9 cellular contexts compared by ENCODE assay signal in the genomic region with DNA sequence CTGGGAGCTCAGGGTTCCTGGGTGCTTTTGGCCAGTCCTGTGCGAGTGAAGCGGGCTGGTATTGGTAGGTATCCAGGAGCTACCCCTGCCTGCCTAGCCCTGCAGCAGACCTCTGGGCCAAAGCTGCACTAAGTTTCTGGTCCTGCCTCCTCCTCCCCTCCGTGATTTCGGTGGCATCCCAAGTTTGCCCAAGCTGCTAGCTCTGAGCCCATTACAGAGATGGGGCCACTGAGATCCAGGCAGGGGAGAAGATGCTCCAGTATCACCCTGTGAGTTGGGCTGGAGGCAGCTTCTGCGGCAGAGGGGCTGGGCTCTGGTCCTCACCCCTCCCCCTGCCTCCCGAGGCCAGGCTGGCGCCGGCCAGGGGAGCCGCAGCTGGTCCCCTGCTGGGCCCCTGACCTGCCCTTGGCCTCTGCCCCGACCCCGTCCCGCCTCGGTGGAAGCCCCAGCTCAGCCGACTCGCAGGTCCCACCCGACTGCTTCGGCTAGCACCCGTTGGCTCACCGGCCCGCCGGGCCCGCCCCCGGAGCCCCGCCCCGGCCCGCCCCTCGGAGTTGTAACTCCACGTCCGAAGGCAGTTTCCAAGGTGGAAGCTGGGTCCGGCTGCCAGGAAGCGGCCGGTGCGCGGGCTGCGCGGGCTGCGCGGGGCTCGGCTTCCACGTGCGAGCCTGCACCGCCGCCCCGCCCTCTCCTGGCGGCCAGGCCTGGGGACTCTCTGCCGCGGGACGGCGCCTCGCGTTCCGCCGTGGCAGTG. TPM values are rescaled to one million over a fixed set of nuclear protein-coding genes. Genes with fewer than 3 reads are reported as not detected.
A peak's percentile ranks its signal among the peaks of the same experiment; 100 is the strongest.
DNase-seq lines count a peak whose midpoint lies in the region; ATAC-seq and TF ChIP-seq lines count a peak whose summit lies in the region.
"Had no signal": no experiment of that assay in that cellular context is flagged by ENCODE, and none has a peak within 500 bp of the region (broad histone marks: within the 10 kb centered on the region; RNA-seq: fewer than 3 reads in every experiment).

A gene with protein sequence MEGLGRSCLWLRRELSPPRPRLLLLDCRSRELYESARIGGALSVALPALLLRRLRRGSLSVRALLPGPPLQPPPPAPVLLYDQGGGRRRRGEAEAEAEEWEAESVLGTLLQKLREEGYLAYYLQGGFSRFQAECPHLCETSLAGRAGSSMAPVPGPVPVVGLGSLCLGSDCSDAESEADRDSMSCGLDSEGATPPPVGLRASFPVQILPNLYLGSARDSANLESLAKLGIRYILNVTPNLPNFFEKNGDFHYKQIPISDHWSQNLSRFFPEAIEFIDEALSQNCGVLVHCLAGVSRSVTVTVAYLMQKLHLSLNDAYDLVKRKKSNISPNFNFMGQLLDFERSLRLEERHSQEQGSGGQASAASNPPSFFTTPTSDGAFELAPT (plus strand): TSS at position 584 of the 754 bp plus-strand sequence. CDS start 751 bp downstream, outside the sequence.

- H3K79me2 ChIP-seq in ACC112 (ENCODE audit: control insufficient read depth, insufficient read depth, low read length, unreplicated experiment) = no peaks in the 10 kb centered on the region

- no peak within 1 kb of the TSS for H3K27ac Mint-ChIP-seq in activated T-cell treated with anti-CD3 and anti-CD28 coated beads, Interleukin-2, amount 50 U/mL, for 72 hours
- H3K27ac Mint-ChIP-seq in activated T-helper 1 cell treated with anti-CD3 and anti-CD28 coated beads, Interleukin-12 subunit alpha, Interleukin-12 subunit beta, Interleukin-2, Interleukin-4 antibody, amounts not matched to agents 30 ng/mL and 10 ng/mL and 1 ng/mL, durations not matched to agents 14 hours and 24 hours and 36 hours = no peak within 1 kb of the TSS

- peaks cover 35% of the 10 kb centered on the region for H3K27me3 Mint-ChIP-seq in activated T-cell treated with anti-CD3 and anti-CD28 coated beads, Interleukin-2, amount 50 U/mL, for 72 hours (ENCODE audit: low read depth)
- peaks cover 33% of the 10 kb centered on the region for H3K27me3 Mint-ChIP-seq in activated T-helper 1 cell treated with anti-CD3 and anti-CD28 coated beads, Interleukin-12 subunit alpha, Interleukin-12 subunit beta, Interleukin-2, Interleukin-4 antibody, amounts not matched to agents 30 ng/mL and 10 ng/mL and 1 ng/mL, durations not matched to agents 14 hours and 24 hours and 36 hours (ENCODE audit: insufficient read depth)

- peak within 1 kb of the TSS; percentile 21; the same call in 1 of the 2 replicates for H3K4me3 ChIP-seq in ACC112 (ENCODE audit: low read depth, low read length)

- H2AFZ ChIP-seq in ACC112 (ENCODE audit: low read length, unreplicated experiment) = no peak within 1 kb of the TSS

- no peaks in the 10 kb centered on the region for H3K36me3 ChIP-seq in ACC112 (ENCODE audit: insufficient read depth, low read length)

- DNase-seq in GM20000 (ENCODE audit: low spot score) = peak; percentile 48
- no peak for DNase-seq in activated T-cell treated with anti-CD3 and anti-CD28 coated beads, Interleukin-2, amount 50 U/mL, for 72 hours
- DNase-seq in left kidney (ENCODE audit: low read depth, low spot score) = peak; percentile 90
- no peak for DNase-seq in NK-92 (lab: John Stamatoyannopoulos, UW; ENCODE audit: unreplicated experiment)
- DNase-seq in activated T-helper 1 cell treated with anti-CD3 and anti-CD28 coated beads, Interleukin-12 subunit alpha, Interleukin-12 subunit beta, Interleukin-2, Interleukin-4 antibody, amounts not matched to agents 30 ng/mL and 10 ng/mL and 1 ng/mL, durations not matched to agents 14 hours and 24 hours and 36 hours (ENCODE audit: low spot score) = no peak

- no peaks in the 10 kb centered on the region for H3K4me1 ChIP-seq in ACC112 (ENCODE audit: control insufficient read depth, insufficient read depth, low read length, unreplicated experiment)

- no peaks in the 10 kb centered on the region for H3K9me3 Mint-ChIP-seq in activated T-cell treated with anti-CD3 and anti-CD28 coated beads, Interleukin-2, amount 50 U/mL, for 72 hours
- no peaks in the 10 kb centered on the region for H3K9me3 Mint-ChIP-seq in activated T-helper 1 cell treated with anti-CD3 and anti-CD28 coated beads, Interleukin-12 subunit alpha, Interleukin-12 subunit beta, Interleukin-2, Interleukin-4 antibody, amounts not matched to agents 30 ng/mL and 10 ng/mL and 1 ng/mL, durations not matched to agents 14 hours and 24 hours and 36 hours

- H3K4me1 Mint-ChIP-seq in activated T-cell treated with anti-CD3 and anti-CD28 coated beads, Interleukin-2, amount 50 U/mL, for 72 hours (ENCODE audit: low read depth) = peaks cover 6% of the 10 kb centered on the region
- H3K4me1 Mint-ChIP-seq in activated T-helper 1 cell treated with anti-CD3 and anti-CD28 coated beads, Interleukin-12 subunit alpha, Interleukin-12 subunit beta, Interleukin-2, Interleukin-4 antibody, amounts not matched to agents 30 ng/mL and 10 ng/mL and 1 ng/mL, durations not matched to agents 14 hours and 24 hours and 36 hours (ENCODE audit: low read depth) = peaks cover 5% of the 10 kb centered on the region

- H3K27me3 ChIP-seq in ACC112 (ENCODE audit: insufficient read depth, low read length) = peaks cover 59% of the 10 kb centered on the region

- intact Hi-C loops in activated T-helper 1 cell treated with anti-CD3 and anti-CD28 coated beads, Interleukin-12 subunit alpha, Interleukin-12 subunit beta, Interleukin-2, Interleukin-4 antibody, amounts not matched to agents 30 ng/mL and 10 ng/mL and 1 ng/mL, durations not matched to agents 14 hours and 24 hours and 36 hours (cut with micrococcal nuclease) = no loop called here

- H3K4me3 Mint-ChIP-seq in activated T-cell treated with anti-CD3 and anti-CD28 coated beads, Interleukin-2, amount 50 U/mL, for 72 hours = peak within 1 kb of the TSS in 1 of 2 donors; percentile 44
- H3K4me3 Mint-ChIP-seq in activated T-helper 1 cell treated with anti-CD3 and anti-CD28 coated beads, Interleukin-12 subunit alpha, Interleukin-12 subunit beta, Interleukin-2, Interleukin-4 antibody, amounts not matched to agents 30 ng/mL and 10 ng/mL and 1 ng/mL, durations not matched to agents 14 hours and 24 hours and 36 hours = no peak within 1 kb of the TSS

- TF ChIP-seq CTCF in GM20000 (IDR thresholded peaks at IDR 0.05; ENCODE audit: extremely low read depth, missing control alignments) = no peak

- H3K36me3 Mint-ChIP-seq in activated T-cell treated with anti-CD3 and anti-CD28 coated beads, Interleukin-2, amount 50 U/mL, for 72 hours (ENCODE audit: insufficient read depth in 2 of 2) = no peaks in the 10 kb centered on the region
- H3K36me3 Mint-ChIP-seq in activated T-helper 1 cell treated with anti-CD3 and anti-CD28 coated beads, Interleukin-12 subunit alpha, Interleukin-12 subunit beta, Interleukin-2, Interleukin-4 antibody, amounts not matched to agents 30 ng/mL and 10 ng/mL and 1 ng/mL, durations not matched to agents 14 hours and 24 hours and 36 hours (ENCODE audit: low read depth) = no peaks in the 10 kb centered on the region

- ATAC-seq in activated T-cell treated with anti-CD3 and anti-CD28 coated beads, Interleukin-2, amount 50 U/mL, for 72 hours (replicated peaks in 1 of 2) = peak; percentile 23 to 39
- ATAC-seq in HG02840 (IDR thresholded peaks at IDR 0.05; ENCODE audit: low FRiP score, unreplicated experiment) (no peak), GM18502 (IDR thresholded peaks at IDR 0.05; ENCODE audit: poor library complexity, unreplicated experiment) (no peak)

- no peak within 1 kb of the TSS for H3K27ac ChIP-seq in ACC112 (ENCODE audit: low read depth, low read length)

RNA-seq across cellular contexts. Expression of the gene that starts here (rescaled TPM):
- not detected for total RNA-seq in activated T-cell treated with anti-CD3 and anti-CD28 coated beads, Interleukin-2, amount 50 U/mL, for 72 hours
- total RNA-seq in activated T-helper 1 cell treated with anti-CD3 and anti-CD28 coated beads, Interleukin-12 subunit alpha, Interleukin-12 subunit beta, Interleukin-2, Interleukin-4 antibody, amounts not matched to agents 30 ng/mL and 10 ng/mL and 1 ng/mL, durations not matched to agents 14 hours and 24 hours and 36 hours = 0.10 TPM in 2 replicates
- total RNA-seq: fibroblast of lung had no signal

Comparison
In these comparisons a context has a peak if more than half of its experiments do, and no peak if none do; other contexts are left out.
1. Peak in ATAC-seq in activated T-cell treated with anti-CD3 and anti-CD28 coated beads, Interleukin-2, amount 50 U/mL, for 72 hours; RNA of the gene not detected or under 1 TPM.
2. DNase-seq: peak in GM20000 (single experiment) and left kidney (single experiment); none in activated T-cell treated with anti-CD3 and anti-CD28 coated beads, Interleukin-2, amount 50 U/mL, for 72 hours (0 of 2), NK-92 (single experiment) and activated T-helper 1 cell treated with anti-CD3 and anti-CD28 coated beads, Interleukin-12 subunit alpha, Interleukin-12 subunit beta, Interleukin-2, Interleukin-4 antibody, amounts not matched to agents 30 ng/mL and 10 ng/mL and 1 ng/mL, durations not matched to agents 14 hours and 24 hours and 36 hours (single experiment).